In genomic region chr1:178532392-178532791, GRCh38 we compare ENCODE assay signal across 8 cellular contexts. TPM values are rescaled to one million over a fixed set of nuclear protein-coding genes. Genes with fewer than 3 reads are reported as not detected.
DNase-seq lines count a peak whose midpoint lies in the region; ATAC-seq, FAIRE-seq and TF ChIP-seq lines count a peak whose summit lies in the region.

No MANE protein-coding gene starts in this region.

- H3K9ac ChIP-seq in Loucy (ENCODE audit: low read depth, low read length, poor library complexity, severe bottlenecking) = no peak overlapping the region

- H3K4me3 ChIP-seq in Loucy (ENCODE audit: low read length, poor library complexity, severe bottlenecking) = no peak overlapping the region
- H3K4me3 ChIP-seq in RWPE2 (ENCODE audit: severe bottlenecking) = no peak overlapping the region
- H3K4me3 ChIP-seq in suprapubic skin = no peak overlapping the region

- no peaks in the 10 kb centered on the region for H3F3A ChIP-seq in Loucy (ENCODE audit: low read depth)

- peak overlapping the region; percentile 96 for H2AFZ ChIP-seq in Loucy (ENCODE audit: low read length)

- peak; percentile 83 for ATAC-seq in GM21723 (IDR thresholded peaks at IDR 0.05; ENCODE audit: unreplicated experiment)
- ATAC-seq in RWPE2 (ENCODE audit: low read depth) = peak; percentile 51

- no peaks in the 10 kb centered on the region for H3K9me3 ChIP-seq in Loucy (ENCODE audit: insufficient read depth, low read depth, low read length)
- no peaks in the 10 kb centered on the region for H3K9me3 ChIP-seq in RWPE2 (ENCODE audit: severe bottlenecking)
- no peaks in the 10 kb centered on the region for H3K9me3 ChIP-seq in suprapubic skin

- H3K27ac ChIP-seq in RWPE2 (ENCODE audit: poor library complexity, severe bottlenecking) = no peak overlapping the region
- H3K27ac ChIP-seq in suprapubic skin = no peak overlapping the region

- no peaks in the 10 kb centered on the region for H3K4me1 ChIP-seq in Loucy (ENCODE audit: insufficient read depth, low read length, poor library complexity, severe bottlenecking)
- H3K4me1 ChIP-seq in RWPE2 (ENCODE audit: insufficient read depth, poor library complexity, severe bottlenecking) = peaks cover 24% of the 10 kb centered on the region
- peaks cover 14% of the 10 kb centered on the region for H3K4me1 ChIP-seq in suprapubic skin

- H3K36me3 ChIP-seq in Loucy (ENCODE audit: insufficient read depth, low read length) (no peaks in the 10 kb centered on the region), RWPE2 (ENCODE audit: low read depth) (no peaks in the 10 kb centered on the region), suprapubic skin (no peaks in the 10 kb centered on the region)

- H3K27me3 ChIP-seq in Loucy (ENCODE audit: insufficient read depth, low read length, poor library complexity, severe bottlenecking) = no peaks in the 10 kb centered on the region
- no peaks in the 10 kb centered on the region for H3K27me3 ChIP-seq in RWPE2 (ENCODE audit: insufficient read depth, poor library complexity, severe bottlenecking)
- no peaks in the 10 kb centered on the region for H3K27me3 ChIP-seq in suprapubic skin

- FAIRE-seq in frontal cortex (lab: Jason Lieb, UNC) = no peak

- no peaks in the 10 kb centered on the region for H3K79me2 ChIP-seq in Loucy (ENCODE audit: insufficient read depth, low read length)

- H3K9me2 ChIP-seq in Loucy (replicated peaks; ENCODE audit: low read depth, low read length) = no peaks in the 10 kb centered on the region

- H3K4me2 ChIP-seq in Loucy (ENCODE audit: low read depth, low read length, poor library complexity, severe bottlenecking) = peak overlapping the region; percentile 30

- peak; percentile 64 for DNase-seq in DMS114 treated with DMSO at 0.1 percent for 48 hours (lab: John Stamatoyannopoulos, UW; ENCODE audit: unreplicated experiment)
- DNase-seq in RWPE2 (ENCODE audit: low spot score) = no peak
- peak; percentile 48 for DNase-seq in activated T-helper 9 cell treated with anti-CD3 and anti-CD28 coated beads, Interleukin-2, amount 50 U/mL, for 16 hours (ENCODE audit: low read depth)
- DNase-seq in frontal cortex (ENCODE audit: low spot score in 2 of 2) = peak; percentile 56 to 83
- peak in 52 of 56 donors; percentile 7 to 92 (median 69) for DNase-seq in nucleus accumbens (lab: John Stamatoyannopoulos, UW)
- peak; percentile 83 to 89 for DNase-seq in suprapubic skin (ENCODE audit: low spot score in 2 of 2)

- TF ChIP-seq POLR2A in suprapubic skin (IDR thresholded peaks at IDR 0.05) = no peak

- TF ChIP-seq EP300 in suprapubic skin (IDR thresholded peaks at IDR 0.05) = no peak

- TF ChIP-seq CTCF in Loucy (conservative IDR thresholded peaks at IDR 0.05; ENCODE audit: low read length) (peak; percentile 93), RWPE2 (IDR thresholded peaks at IDR 0.05; ENCODE audit: poor library complexity, severe bottlenecking) (peak; percentile 94), suprapubic skin (IDR thresholded peaks at IDR 0.05) (peak; percentile 72 to 83)

- 12% methylated on average over 13 of the region's 13 CpGs for WGBS in suprapubic skin

- H4K20me1 ChIP-seq in Loucy (ENCODE audit: insufficient read depth, low read length, poor library complexity, severe bottlenecking) = no peaks in the 10 kb centered on the region

RNA-seq across cellular contexts. Expression of gene TEX35, which starts 19.5 kb away (rescaled TPM):
- not detected for total RNA-seq in frontal cortex
- total RNA-seq in suprapubic skin = 1 to 10 TPM in 2 of 4 donors, under 1 TPM in 1, not detected in 1; 0.60 to 1.0 (median 1.0) TPM

RNA-seq across cellular contexts. Expression of gene CLEC20A, which starts 35.6 kb away (rescaled TPM):
- total RNA-seq in frontal cortex (not detected), suprapubic skin (not detected)
